In genomic region chr18:53797998-53798397, GRCh38 we compare ENCODE assay signal across 23 cellular contexts.
"Had no signal": no experiment of that assay in that cellular context is flagged by ENCODE, and none has a peak within 500 bp of the region (broad histone marks: within the 10 kb centered on the region; RNA-seq: fewer than 3 reads in every experiment).

No MANE protein-coding gene starts in this region.

- ATAC-seq: K562, Panc1, PC-3 had no signal

- H3K27ac ChIP-seq: HL-60, KMS-11, SJSA1, SK-N-MC had no signal

- H3K4me3 ChIP-seq: K562, SJSA1, SK-N-MC had no signal

- H3K36me3 ChIP-seq: SJSA1 had no signal

- H3K27me3 ChIP-seq: SJSA1 had no signal

- H3K9ac ChIP-seq: KMS-11 had no signal

- H3K4me2 ChIP-seq: KMS-11 had no signal

- H3K9me3 ChIP-seq: SJSA1 had no signal

- DNase-seq: Kasumi-1, MM.1S, NCI-H1092 treated with DMSO at 0.1 percent for 48 hours, NCI-H1436, NCI-H187, NCI-H2029, NCI-H2081 treated with DMSO at 0.1 percent for 48 hours, NCI-H2171, NCI-H226, NCI-H446, NCI-H510A, NCI-H524 treated with DMSO at 0.1 percent for 48 hours, NCI-H69, NCI-H774, PC-3, Right ventricle myocardium superior, SIG-M5 had no signal
